ENCODE assay signal across 24 cellular contexts in genomic region chr14:105028251-105028927, GRCh38. TPM values are rescaled to one million over a fixed set of nuclear protein-coding genes. Genes with fewer than 3 reads are reported as not detected.
DNase-seq lines count a peak whose midpoint lies in the region; ATAC-seq, FAIRE-seq and TF ChIP-seq lines count a peak whose summit lies in the region.
"Had no signal": no experiment of that assay in that cellular context is flagged by ENCODE, and none has a peak within 500 bp of the region (broad histone marks: within the 10 kb centered on the region; RNA-seq: fewer than 3 reads in every experiment).

No MANE protein-coding gene starts in this region.

- no peak for ATAC-seq in activated CD8-positive, alpha-beta T cell treated with anti-CD3 and anti-CD28 coated beads for 36 hours
- ATAC-seq in T-helper 17 cell, result no peak
- ATAC-seq: left colon, psoas muscle had no signal

- H3K9me3 ChIP-seq in adrenal gland (replicated peaks in 1 of 3), result no peaks in the 10 kb centered on the region
- H3K9me3 ChIP-seq in keratinocyte (ENCODE audit: control insufficient read depth, low read depth, low read length), result no peaks in the 10 kb centered on the region
- H3K9me3 ChIP-seq in Karpas-422 (ENCODE audit: low read length), result no peaks in the 10 kb centered on the region
- no peaks in the 10 kb centered on the region for H3K9me3 ChIP-seq in T-helper 17 cell (ENCODE audit: control insufficient read depth, low read length, poor library complexity, severe bottlenecking)
- H3K9me3 ChIP-seq: psoas muscle, spleen had no signal

- peaks cover 10 to 20% of the 10 kb centered on the region in 2 donors for H3K4me1 ChIP-seq in adrenal gland (replicated peaks in 1 of 2)
- peaks cover 63% of the 10 kb centered on the region for H3K4me1 ChIP-seq in keratinocyte (ENCODE audit: control insufficient read depth, extremely low read depth, insufficient read depth, low read length)
- peaks cover 7% of the 10 kb centered on the region; the same call in 1 of the 2 replicates for H3K4me1 ChIP-seq in Karpas-422 (ENCODE audit: low read length)
- H3K4me1 ChIP-seq: psoas muscle had no signal

- dilution Hi-C loops in keratinocyte (cut with MboI; ENCODE audit: extremely low pct_ligation_motif_present, low sequenced_read_pairs), result no loop called here

- H2AFZ ChIP-seq in keratinocyte (ENCODE audit: control insufficient read depth, low read length) (peak overlapping the region; percentile 11), Karpas-422 (ENCODE audit: low read length) (no peak overlapping the region)

- CTCF ChIA-PET in activated CD8-positive, alpha-beta T cell treated with anti-CD3 and anti-CD28 coated beads for 36 hours (lab: Charles Lee), result interaction anchor here (1.2 to 6.0 kb wide), 5 partner anchors 10 to 58 kb away, joined by 3 to 51 read pairs (median 4); no protein-coding TSS in a partner anchor

- intact Hi-C loops in adrenal gland (cut with DNase I), result loop anchor here in 1 of 2 donors (5.0 kb wide), 1 partner anchor 46 kb away; no protein-coding TSS in a partner anchor
- intact Hi-C loops in activated CD8-positive, alpha-beta T cell treated with anti-CD3 and anti-CD28 coated beads for 36 hours (cut with micrococcal nuclease), result no loop called here

- H3K9me3 Mint-ChIP-seq in activated CD8-positive, alpha-beta T cell treated with anti-CD3 and anti-CD28 coated beads for 36 hours, result no peaks in the 10 kb centered on the region
- H3K9me3 Mint-ChIP-seq: activated T-helper 1 cell treated with anti-CD3 and anti-CD28 coated beads, Interleukin-12 subunit alpha, Interleukin-12 subunit beta, Interleukin-2, Interleukin-4 antibody, amounts not matched to agents 30 ng/mL and 10 ng/mL and 1 ng/mL, durations not matched to agents 14 hours and 24 hours and 36 hours; mesothelial cell of epicardium; nephron had no signal

- peaks cover 37% of the 10 kb centered on the region for H3K4me1 Mint-ChIP-seq in activated CD8-positive, alpha-beta T cell treated with anti-CD3 and anti-CD28 coated beads for 36 hours (ENCODE audit: low read depth)
- peaks cover 14% of the 10 kb centered on the region for H3K4me1 Mint-ChIP-seq in T-helper 17 cell
- H3K4me1 Mint-ChIP-seq: nephron had no signal

- TF ChIP-seq CTCF in LNCaP clone FGC (IDR thresholded peaks at IDR 0.05; ENCODE audit: control insufficient read depth, extremely low read depth, insufficient read depth), result no peak
- TF ChIP-seq CTCF in adrenal gland (IDR thresholded peaks at IDR 0.05), result no peak
- no peak for TF ChIP-seq CTCF in keratinocyte (optimal IDR thresholded peaks at IDR 0.05 in 1 of 3, IDR thresholded peaks at IDR 0.05 in 1 of 3, conservative IDR thresholded peaks at IDR 0.05 in 1 of 3; ENCODE audit: extremely low read depth in 1 of 3, insufficient read depth in 2 of 3, low read length in 3 of 3)
- no peak for TF ChIP-seq CTCF in activated CD8-positive, alpha-beta T cell treated with anti-CD3 and anti-CD28 coated beads for 36 hours (IDR thresholded peaks at IDR 0.05)

- no peaks in the 10 kb centered on the region for H3K27me3 Mint-ChIP-seq in activated CD8-positive, alpha-beta T cell treated with anti-CD3 and anti-CD28 coated beads for 36 hours
- H3K27me3 Mint-ChIP-seq in T-helper 17 cell, result no peaks in the 10 kb centered on the region
- H3K27me3 Mint-ChIP-seq: CD4-positive, CD25-positive, alpha-beta regulatory T cell had no signal

- H3K9ac ChIP-seq in keratinocyte (ENCODE audit: control insufficient read depth, extremely low read depth, insufficient read depth, low read length) (peak overlapping the region; percentile 39), Karpas-422 (ENCODE audit: low read length) (no peak overlapping the region)

- no peaks in the 10 kb centered on the region for H3K36me3 Mint-ChIP-seq in activated CD8-positive, alpha-beta T cell treated with anti-CD3 and anti-CD28 coated beads for 36 hours (ENCODE audit: low read depth)
- H3K36me3 Mint-ChIP-seq in T-helper 17 cell (ENCODE audit: low read depth), result no peaks in the 10 kb centered on the region
- H3K36me3 Mint-ChIP-seq: mesothelial cell of epicardium had no signal

- peaks cover 2% of the 10 kb centered on the region for H3K79me2 ChIP-seq in keratinocyte (ENCODE audit: control insufficient read depth, insufficient read depth, low read length)
- H3K79me2 ChIP-seq in Karpas-422 (ENCODE audit: low read length), result no peaks in the 10 kb centered on the region

- no peak for TF ChIP-seq POLR2A in adrenal gland (IDR thresholded peaks at IDR 0.05)

- no peaks in the 10 kb centered on the region for H3K27me3 ChIP-seq in adrenal gland
- H3K27me3 ChIP-seq in keratinocyte (ENCODE audit: control insufficient read depth, extremely low read depth, insufficient read depth, low read length), result no peaks in the 10 kb centered on the region
- H3K27me3 ChIP-seq in Karpas-422 (ENCODE audit: low read length), result no peaks in the 10 kb centered on the region
- H3K27me3 ChIP-seq: spleen had no signal

- POLR2A ChIA-PET in activated CD8-positive, alpha-beta T cell treated with anti-CD3 and anti-CD28 coated beads for 36 hours (lab: Charles Lee), result interaction anchor here (0.8 to 1.6 kb wide), 2 partner anchors 9 kb away, joined by 3 to 4 read pairs; no protein-coding TSS in a partner anchor

- H3K27ac ChIP-seq in adrenal gland, result no peak overlapping the region
- H3K27ac ChIP-seq in keratinocyte (ENCODE audit: control insufficient read depth, insufficient read depth, low read length), result peak overlapping the region; percentile 77
- no peak overlapping the region for H3K27ac ChIP-seq in Karpas-422 (ENCODE audit: low read length)
- H3K27ac ChIP-seq: dorsolateral prefrontal cortex, psoas muscle, spleen had no signal

- FAIRE-seq in keratinocyte (lab: Jason Lieb, UNC), result peak; percentile 92
- FAIRE-seq: urothelium cell line had no signal

- DNase-seq in AG08395 (ENCODE audit: low spot score) (peak; percentile 19), LNCaP clone FGC (ENCODE audit: low read depth) (peak; percentile 62), adrenal gland (peak in 5 of 7 donors; percentile 35 to 63 (median 50)), keratinocyte (ENCODE audit: low read depth, low spot score) (peak; percentile 93), midbrain (lab: John Stamatoyannopoulos, UW) (no peak), Karpas-422 (no peak), T-helper 17 cell (no peak)
- no peak for DNase-seq in activated CD8-positive, alpha-beta T cell treated with anti-CD3 and anti-CD28 coated beads for 36 hours
- DNase-seq: ACHN; CD4-positive, CD25-positive, alpha-beta regulatory T cell; dorsolateral prefrontal cortex; glutamatergic neuron; left colon; NCI-H1417; NCI-H526; psoas muscle; SIG-M5; spleen; substantia nigra had no signal

- no peaks in the 10 kb centered on the region for H3K36me3 ChIP-seq in adrenal gland (replicated peaks in 1 of 2)
- H3K36me3 ChIP-seq in keratinocyte (ENCODE audit: control insufficient read depth in 2 of 2, extremely low read depth in 1 of 2, insufficient read depth in 2 of 2, low read length in 2 of 2), result peaks cover 0 to 2% of the 10 kb centered on the region in 2 experiments
- H3K36me3 ChIP-seq in Karpas-422 (ENCODE audit: insufficient read depth, low read length), result no peaks in the 10 kb centered on the region

- H3K27ac Mint-ChIP-seq in activated CD8-positive, alpha-beta T cell treated with anti-CD3 and anti-CD28 coated beads for 36 hours, result no peak overlapping the region
- H3K27ac Mint-ChIP-seq in T-helper 17 cell, result no peak overlapping the region
- H3K27ac Mint-ChIP-seq: activated T-helper 1 cell treated with anti-CD3 and anti-CD28 coated beads, Interleukin-12 subunit alpha, Interleukin-12 subunit beta, Interleukin-2, Interleukin-4 antibody, amounts not matched to agents 30 ng/mL and 10 ng/mL and 1 ng/mL, durations not matched to agents 14 hours and 24 hours and 36 hours; CD4-positive, CD25-positive, alpha-beta regulatory T cell; mesothelial cell of epicardium; nephron had no signal

- no peaks in the 10 kb centered on the region for H3K9me2 ChIP-seq in Karpas-422 (replicated peaks; ENCODE audit: insufficient read depth, low read length)

- H4K20me1 ChIP-seq in keratinocyte (ENCODE audit: control insufficient read depth, extremely low read depth, insufficient read depth, low read length) (no peaks in the 10 kb centered on the region), Karpas-422 (ENCODE audit: insufficient read depth, low read depth, low read length) (no peaks in the 10 kb centered on the region)

- H3K4me3 ChIP-seq in LNCaP clone FGC (ENCODE audit: low read depth, low read length) (no peak overlapping the region), adrenal gland (no peak overlapping the region), keratinocyte (ENCODE audit: control insufficient read depth in 2 of 3, extremely low read depth in 1 of 3, insufficient read depth in 2 of 3, low read depth in 1 of 3, low read length in 3 of 3) (peak overlapping the region in 2 of 3 experiments; percentile 16 to 29), Karpas-422 (ENCODE audit: low read length) (no peak overlapping the region)
- H3K4me3 ChIP-seq: dorsolateral prefrontal cortex, psoas muscle, spleen had no signal

- WGBS in adrenal gland, 4 donors, result 74 to 79% (median 77%) methylated on average over 10 to 12 of the region's 12 CpGs

- H3K4me2 ChIP-seq in keratinocyte (ENCODE audit: control insufficient read depth, extremely low read depth, insufficient read depth, low read depth, low read length) (peak overlapping the region; percentile 65), Karpas-422 (ENCODE audit: low read depth, low read length, poor library complexity, severe bottlenecking) (no peak overlapping the region)

- no peaks in the 10 kb centered on the region for H3K9me1 ChIP-seq in keratinocyte (ENCODE audit: control insufficient read depth, extremely low read depth, insufficient read depth, low read length)

- no peak overlapping the region for H3K4me3 Mint-ChIP-seq in activated CD8-positive, alpha-beta T cell treated with anti-CD3 and anti-CD28 coated beads for 36 hours
- no peak overlapping the region for H3K4me3 Mint-ChIP-seq in T-helper 17 cell
- H3K4me3 Mint-ChIP-seq: activated T-helper 1 cell treated with anti-CD3 and anti-CD28 coated beads, Interleukin-12 subunit alpha, Interleukin-12 subunit beta, Interleukin-2, Interleukin-4 antibody, amounts not matched to agents 30 ng/mL and 10 ng/mL and 1 ng/mL, durations not matched to agents 14 hours and 24 hours and 36 hours; mesothelial cell of epicardium; nephron had no signal

RNA-seq across cellular contexts. Expression of gene CDCA4, which starts 7.5 kb away (rescaled TPM):
- total RNA-seq in adrenal gland, result 1 to 10 TPM in 7 of 8 donors, under 1 TPM in 1; 0.66 to 6.1 (median 3.9) TPM
- polyA plus RNA-seq in adrenal gland, result 1 to 10 TPM; 1.9 to 6.8 (median 4.9) TPM
- polyA plus RNA-seq in keratinocyte, result 29.8 to 48.7 TPM (median 35.7 TPM) in 3 replicates
- 5.3 TPM for polyA plus RNA-seq in keratinocyte (2011; ENCODE audit: low read depth)
- polyA plus RNA-seq in keratinocyte (2011; cell fraction: cytosol; rRNA removed), result 22.7 and 31.2 TPM in 2 replicates
- polyA plus RNA-seq in keratinocyte (2011; cell fraction: nucleus; rRNA removed), result 30.3 and 36.4 TPM in 2 replicates
- 15.0 and 47.2 TPM in 2 replicates for polyA plus RNA-seq in keratinocyte (2012; ENCODE audit: low replicate concordance)
- 21.6 to 29.0 TPM (median 28.1 TPM) in 3 replicates for polyA minus RNA-seq in keratinocyte
- 44.7 TPM for polyA minus RNA-seq in keratinocyte (2011; cell fraction: cytosol; rRNA and poly(A)+ RNA removed)
- polyA minus RNA-seq in keratinocyte (2011; cell fraction: nucleus; rRNA and poly(A)+ RNA removed), result 20.9 and 27.0 TPM in 2 replicates
- total RNA-seq in Karpas-422 (2014; rRNA removed; shearing (Covaris generic); ENCODE audit: low replicate concordance), result 25.2 and 33.5 TPM in 2 replicates
- 10 to 100 TPM; 59.4 to 63.5 TPM for total RNA-seq in activated CD8-positive, alpha-beta T cell treated with anti-CD3 and anti-CD28 coated beads for 36 hours
- total RNA-seq in T-helper 17 cell, result 10 to 100 TPM; 16.1 to 18.4 TPM

RNA-seq across cellular contexts. Expression of gene GPR132, which starts 36.8 kb away (rescaled TPM):
- total RNA-seq in adrenal gland (10 to 100 TPM in 1 of 8 donors, 1 to 10 TPM in 6, under 1 TPM in 1; 0.48 to 11.7 (median 2.0) TPM), T-helper 17 cell (10 to 100 TPM; 43.4 to 47.1 TPM)
- polyA plus RNA-seq in adrenal gland (1 to 10 TPM in 1 of 3 donors, under 1 TPM in 2; 0.57 to 1.8 (median 0.91) TPM), keratinocyte (not detected in 3 replicates)
- polyA plus RNA-seq in keratinocyte (2011; ENCODE audit: low read depth), result not detected
- not detected in 2 replicates for polyA plus RNA-seq in keratinocyte (2011; cell fraction: cytosol; rRNA removed)
- not detected in 2 replicates for polyA plus RNA-seq in keratinocyte (2011; cell fraction: nucleus; rRNA removed)
- polyA plus RNA-seq in keratinocyte (2012; ENCODE audit: low replicate concordance), result 0.39 and 1.2 TPM in 2 replicates
- not detected in 3 replicates for polyA minus RNA-seq in keratinocyte
- polyA minus RNA-seq in keratinocyte (2011; cell fraction: cytosol; rRNA and poly(A)+ RNA removed), result not detected
- polyA minus RNA-seq in keratinocyte (2011; cell fraction: nucleus; rRNA and poly(A)+ RNA removed), result not detected in 2 replicates
- total RNA-seq in Karpas-422 (2014; rRNA removed; shearing (Covaris generic); ENCODE audit: low replicate concordance), result not detected in 2 replicates
- 10 to 100 TPM; 15.1 to 16.4 TPM for total RNA-seq in activated CD8-positive, alpha-beta T cell treated with anti-CD3 and anti-CD28 coated beads for 36 hours
- total RNA-seq: HT-29 had no signal

RNA-seq across cellular contexts. Expression of gene CLBA1, which starts 42.8 kb away (rescaled TPM):
- 10 to 100 TPM in 2 of 8 donors, 1 to 10 TPM in 6; 6.3 to 13.4 (median 8.4) TPM for total RNA-seq in adrenal gland
- 10 to 100 TPM; 11.1 to 22.5 (median 19.9) TPM for polyA plus RNA-seq in adrenal gland
- polyA plus RNA-seq in keratinocyte, result 8.6 to 11.7 TPM (median 9.1 TPM) in 3 replicates
- polyA plus RNA-seq in keratinocyte (2011; ENCODE audit: low read depth), result 3.3 TPM
- 8.1 and 9.8 TPM in 2 replicates for polyA plus RNA-seq in keratinocyte (2011; cell fraction: cytosol; rRNA removed)
- polyA plus RNA-seq in keratinocyte (2011; cell fraction: nucleus; rRNA removed), result 22.6 and 24.3 TPM in 2 replicates
- 10.3 and 10.9 TPM in 2 replicates for polyA plus RNA-seq in keratinocyte (2012; ENCODE audit: low replicate concordance)
- polyA minus RNA-seq in keratinocyte, result 5.1 to 5.2 TPM (median 5.1 TPM) in 3 replicates
- polyA minus RNA-seq in keratinocyte (2011; cell fraction: cytosol; rRNA and poly(A)+ RNA removed), result 6.5 TPM
- polyA minus RNA-seq in keratinocyte (2011; cell fraction: nucleus; rRNA and poly(A)+ RNA removed), result 7.3 and 15.5 TPM in 2 replicates
- total RNA-seq in Karpas-422 (2014; rRNA removed; shearing (Covaris generic); ENCODE audit: low replicate concordance), result 9.4 and 14.5 TPM in 2 replicates
- under 1 TPM; 0.47 to 0.67 TPM for total RNA-seq in activated CD8-positive, alpha-beta T cell treated with anti-CD3 and anti-CD28 coated beads for 36 hours
- 1 to 10 TPM; 1.6 to 4.4 TPM for total RNA-seq in T-helper 17 cell

RNA-seq across cellular contexts. Expression of gene AHNAK2, which starts 50.2 kb away (rescaled TPM):
- total RNA-seq in adrenal gland (10 to 100 TPM in 2 of 8 donors, 1 to 10 TPM in 4, under 1 TPM in 2; 0.69 to 16.0 (median 4.1) TPM), T-helper 17 cell (not detected)
- polyA plus RNA-seq in adrenal gland (1 to 10 TPM; 1.8 to 6.5 (median 4.4) TPM), keratinocyte (142 to 198 TPM (median 164 TPM) in 3 replicates)
- polyA plus RNA-seq in keratinocyte (2011; ENCODE audit: low read depth), result 725 TPM
- polyA plus RNA-seq in keratinocyte (2011; cell fraction: cytosol; rRNA removed), result 78.9 and 92.5 TPM in 2 replicates
- polyA plus RNA-seq in keratinocyte (2011; cell fraction: nucleus; rRNA removed), result 988 and 1,021 TPM in 2 replicates
- 289 and 443 TPM in 2 replicates for polyA plus RNA-seq in keratinocyte (2012; ENCODE audit: low replicate concordance)
- 622 to 721 TPM (median 625 TPM) in 3 replicates for polyA minus RNA-seq in keratinocyte
- 342 TPM for polyA minus RNA-seq in keratinocyte (2011; cell fraction: cytosol; rRNA and poly(A)+ RNA removed)
- 1,549 and 2,078 TPM in 2 replicates for polyA minus RNA-seq in keratinocyte (2011; cell fraction: nucleus; rRNA and poly(A)+ RNA removed)
- total RNA-seq in Karpas-422 (2014; rRNA removed; shearing (Covaris generic); ENCODE audit: low replicate concordance), result under 0.01 TPM in 1 of 2 replicates, not detected in the other
- under 1 TPM in 1 of 2 experiments, not detected in 1; 0.02 TPM for total RNA-seq in activated CD8-positive, alpha-beta T cell treated with anti-CD3 and anti-CD28 coated beads for 36 hours
- total RNA-seq: CD4-positive, CD25-positive, alpha-beta regulatory T cell had no signal
- polyA plus RNA-seq: CD4-positive, CD25-positive, alpha-beta regulatory T cell had no signal

Comparison
In these comparisons a context has a peak if more than half of its experiments do, and no peak if none do; other contexts are left out.
1. DNase-seq: peak in AG08395 (single experiment), LNCaP clone FGC (single experiment), adrenal gland (5 of 7) and keratinocyte (single experiment); none in midbrain (single experiment), Karpas-422 (single experiment), activated CD8-positive, alpha-beta T cell treated with anti-CD3 and anti-CD28 coated beads for 36 hours (single experiment) and T-helper 17 cell (0 of 3).
2. H3K4me3 ChIP-seq: peak in keratinocyte (2 of 3); none in LNCaP clone FGC (single experiment), adrenal gland (0 of 4) and Karpas-422 (single experiment).